8 cellular contexts compared by ENCODE assay signal in genomic region chr9:129834489-129835127, GRCh38. TPM values are rescaled to one million over a fixed set of nuclear protein-coding genes. Genes with fewer than 3 reads are reported as not detected.
A peak's percentile ranks its signal among the peaks of the same experiment; 100 is the strongest.
DNase-seq lines count a peak whose midpoint lies in the region; ATAC-seq and TF ChIP-seq lines count a peak whose summit lies in the region.

No MANE protein-coding gene starts in this region.

- peak overlapping the region; percentile 91 for H3K4me3 Mint-ChIP-seq in activated CD4-positive, alpha-beta T cell treated with anti-CD3 and anti-CD28 coated beads, Interleukin-2, amount 10 ng/mL, durations not matched to agents 7 days and 5 days
- H3K4me3 Mint-ChIP-seq in neural crest cell, result peak overlapping the region; percentile 98

- no peaks in the 10 kb centered on the region for H3K9me3 Mint-ChIP-seq in activated CD4-positive, alpha-beta T cell treated with anti-CD3 and anti-CD28 coated beads, Interleukin-2, amount 10 ng/mL, durations not matched to agents 7 days and 5 days
- H3K9me3 Mint-ChIP-seq in neural crest cell, result no peaks in the 10 kb centered on the region

- H3K27ac Mint-ChIP-seq in activated CD4-positive, alpha-beta T cell treated with anti-CD3 and anti-CD28 coated beads, Interleukin-2, amount 10 ng/mL, durations not matched to agents 7 days and 5 days, result peak overlapping the region; percentile 94
- peak overlapping the region; percentile 99 for H3K27ac Mint-ChIP-seq in neural crest cell (ENCODE audit: unreplicated experiment)

- in situ Hi-C loops in ACHN (cut with HindIII; ENCODE audit: low pct_ligation_motif_present, low pct_unique_long_range_greater_than_20kb, low sequenced_read_pairs), result no loop called here

- peak; percentile 14 for ATAC-seq in GM19397 (IDR thresholded peaks at IDR 0.05; ENCODE audit: unreplicated experiment)
- ATAC-seq in HG03558 (IDR thresholded peaks at IDR 0.05; ENCODE audit: extremely low read depth, unreplicated experiment), result peak; percentile 8

- TF ChIP-seq CTCF in neural crest cell (conservative IDR thresholded peaks at IDR 0.05), result no peak

- H3K27me3 Mint-ChIP-seq in activated CD4-positive, alpha-beta T cell treated with anti-CD3 and anti-CD28 coated beads, Interleukin-2, amount 10 ng/mL, durations not matched to agents 7 days and 5 days, result no peaks in the 10 kb centered on the region
- no peaks in the 10 kb centered on the region for H3K27me3 Mint-ChIP-seq in neural crest cell (ENCODE audit: low read depth)

- POLR2A ChIA-PET in activated CD4-positive, alpha-beta T cell treated with anti-CD3 and anti-CD28 coated beads, Interleukin-2, amount 10 ng/mL, durations not matched to agents 7 days and 5 days (lab: Charles Lee), result interaction anchor here (0.6 kb wide), 2 partner anchors 29 to 194 kb away, joined by 3 to 4 read pairs; no protein-coding TSS in a partner anchor

- TF ChIP-seq POLR2A in erythroblast (IDR thresholded peaks at IDR 0.05; ENCODE audit: low read length), result no peak

- peaks cover 61% of the 10 kb centered on the region for H3K36me3 Mint-ChIP-seq in activated CD4-positive, alpha-beta T cell treated with anti-CD3 and anti-CD28 coated beads, Interleukin-2, amount 10 ng/mL, durations not matched to agents 7 days and 5 days (ENCODE audit: low read depth)
- no peaks in the 10 kb centered on the region for H3K36me3 Mint-ChIP-seq in neural crest cell (ENCODE audit: low read depth)

- CTCF ChIA-PET in activated CD4-positive, alpha-beta T cell treated with anti-CD3 and anti-CD28 coated beads, Interleukin-2, amount 10 ng/mL, durations not matched to agents 7 days and 5 days (lab: Charles Lee), result interaction anchor here (0.6 to 1.5 kb wide), 5 partner anchors 9 to 216 kb away, joined by 3 to 5 read pairs (median 3); no protein-coding TSS in a partner anchor

- H3K4me1 Mint-ChIP-seq in activated CD4-positive, alpha-beta T cell treated with anti-CD3 and anti-CD28 coated beads, Interleukin-2, amount 10 ng/mL, durations not matched to agents 7 days and 5 days, result peaks cover 55% of the 10 kb centered on the region
- peaks cover 33% of the 10 kb centered on the region for H3K4me1 Mint-ChIP-seq in neural crest cell

- DNase-seq in ACHN (peak; percentile 20), erythroblast (lab: John Stamatoyannopoulos, UW) (peak; percentile 54 to 69), neural crest cell (ENCODE audit: low read depth, low spot score) (no peak), kidney glomerular epithelial cell (lab: John Stamatoyannopoulos, UW) (no peak), NCI-H2029 treated with DMSO at 0.1 percent for 48 hours (lab: John Stamatoyannopoulos, UW) (no peak)
- peak; percentile 62 for DNase-seq in activated CD4-positive, alpha-beta T cell treated with anti-CD3 and anti-CD28 coated beads, Interleukin-2, amount 10 ng/mL, durations not matched to agents 7 days and 5 days

RNA-seq across cellular contexts. Expression of gene C9orf78, which starts 0.5 kb away (rescaled TPM):
- total RNA-seq in activated CD4-positive, alpha-beta T cell treated with anti-CD3 and anti-CD28 coated beads, Interleukin-2, amount 10 ng/mL, durations not matched to agents 7 days and 5 days, result 10 to 100 TPM; 83.9 to 89.2 TPM
- total RNA-seq in neural crest cell, result 32.7 and 34.6 TPM in 2 replicates

RNA-seq across cellular contexts. Expression of gene USP20, which starts 0.7 kb away (rescaled TPM):
- total RNA-seq in activated CD4-positive, alpha-beta T cell treated with anti-CD3 and anti-CD28 coated beads, Interleukin-2, amount 10 ng/mL, durations not matched to agents 7 days and 5 days, result 100 to 1,000 TPM in 1 of 2 experiments, 10 to 100 TPM in 1; 90.8 to 105 TPM
- total RNA-seq in neural crest cell, result 31.1 and 35.9 TPM in 2 replicates

RNA-seq across cellular contexts. Expression of gene TOR1A, which starts 10.7 kb away (rescaled TPM):
- total RNA-seq in activated CD4-positive, alpha-beta T cell treated with anti-CD3 and anti-CD28 coated beads, Interleukin-2, amount 10 ng/mL, durations not matched to agents 7 days and 5 days, result 10 to 100 TPM; 52.0 to 58.5 TPM
- total RNA-seq in neural crest cell, result 36.9 and 40.5 TPM in 2 replicates

RNA-seq across cellular contexts. Expression of gene TOR1B, which starts 31.6 kb away (rescaled TPM):
- total RNA-seq in activated CD4-positive, alpha-beta T cell treated with anti-CD3 and anti-CD28 coated beads, Interleukin-2, amount 10 ng/mL, durations not matched to agents 7 days and 5 days, result 10 to 100 TPM; 21.9 to 27.1 TPM
- total RNA-seq in neural crest cell, result 16.6 and 18.0 TPM in 2 replicates

Comparison
In these comparisons a context has a peak if more than half of its experiments do, and no peak if none do; other contexts are left out.
1. DNase-seq: peak in ACHN (single experiment), activated CD4-positive, alpha-beta T cell treated with anti-CD3 and anti-CD28 coated beads, Interleukin-2, amount 10 ng/mL, durations not matched to agents 7 days and 5 days (single experiment) and erythroblast (2 of 2); none in neural crest cell (single experiment), kidney glomerular epithelial cell (single experiment) and NCI-H2029 treated with DMSO at 0.1 percent for 48 hours (single experiment).